ENCODE assay signal across 8 cellular contexts in the genomic region with DNA sequence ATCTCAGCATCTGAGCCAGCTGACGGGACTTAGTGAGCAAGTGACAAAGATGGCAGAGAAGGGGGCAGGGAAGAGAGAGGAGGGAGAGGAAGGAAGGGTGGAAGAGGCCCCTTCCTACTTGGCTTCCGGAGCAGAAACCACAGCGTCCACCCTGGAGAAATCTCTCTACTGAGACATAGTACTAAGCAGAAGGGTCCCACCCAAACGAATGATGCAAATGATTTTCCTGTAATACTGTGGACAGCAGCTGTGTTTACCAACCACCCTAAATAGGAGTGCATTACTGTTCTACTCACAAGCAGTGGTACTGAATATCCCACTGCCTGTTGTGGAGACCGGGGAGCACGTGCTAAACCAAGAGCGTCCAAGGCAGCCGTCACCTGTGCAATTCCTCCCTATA. TPM values are rescaled to one million over a fixed set of nuclear protein-coding genes. Genes with fewer than 3 reads are reported as not detected.
DNase-seq lines count a peak whose midpoint lies in the region; ATAC-seq, FAIRE-seq and TF ChIP-seq lines count a peak whose summit lies in the region.

No MANE protein-coding gene starts in this region.

- FAIRE-seq in GM12891 (lab: Jason Lieb, UNC), result peak; percentile 94

- TF ChIP-seq CTCF in NB4 (IDR thresholded peaks at IDR 0.05; ENCODE audit: low read depth, low read length), result no peak
- no peak for TF ChIP-seq CTCF in breast epithelium (IDR thresholded peaks at IDR 0.05)
- no peak for TF ChIP-seq CTCF in foreskin keratinocyte (conservative IDR thresholded peaks at IDR 0.05)

- DNase-seq in GM12891 (ENCODE audit: insufficient read length, low spot score), result no peak
- DNase-seq in NB4 (ENCODE audit: low read depth), result peak; percentile 97
- peak; percentile 11 to 58 (median 55) for DNase-seq in right cardiac atrium
- DNase-seq in NCI-H2081 treated with DMSO at 0.1 percent for 48 hours (lab: John Stamatoyannopoulos, UW), result no peak
- no peak for DNase-seq in cerebellar cortex (ENCODE audit: low spot score)
- no peak for DNase-seq in breast epithelium (ENCODE audit: low spot score in 2 of 2)
- no peak for DNase-seq in foreskin keratinocyte

- H3K36me3 ChIP-seq in breast epithelium, result no peaks in the 10 kb centered on the region

- peak overlapping the region; percentile 16 for H3K4me3 ChIP-seq in NB4 (ENCODE audit: low read depth, low read length)
- no peak overlapping the region for H3K4me3 ChIP-seq in right cardiac atrium (ENCODE audit: low read length)
- no peak overlapping the region for H3K4me3 ChIP-seq in breast epithelium

- H3K4me1 ChIP-seq in right cardiac atrium (ENCODE audit: control insufficient read depth, insufficient read depth, low read length) (peaks cover 2% of the 10 kb centered on the region), breast epithelium (no peaks in the 10 kb centered on the region), foreskin keratinocyte (no peaks in the 10 kb centered on the region)

- intact Hi-C loops in right cardiac atrium (cut with DNase I) (no loop called here), breast epithelium (cut with DNase I; ENCODE audit: low total_unique reads) (no loop called here)

- H3K27ac ChIP-seq in right cardiac atrium (ENCODE audit: low read length) (no peak overlapping the region), breast epithelium (no peak overlapping the region), foreskin keratinocyte (no peak overlapping the region)

- H3K27me3 ChIP-seq in right cardiac atrium (ENCODE audit: control insufficient read depth, insufficient read depth) (no peaks in the 10 kb centered on the region), breast epithelium (no peaks in the 10 kb centered on the region), foreskin keratinocyte (no peaks in the 10 kb centered on the region)

- TF ChIP-seq POLR2A in GM12891 (IDR thresholded peaks at IDR 0.05; ENCODE audit: low read depth, low read length) (no peak), NB4 (IDR thresholded peaks at IDR 0.05; ENCODE audit: extremely low read depth, insufficient read length) (no peak), breast epithelium (IDR thresholded peaks at IDR 0.05) (no peak)

- H3K9me3 ChIP-seq in right cardiac atrium (ENCODE audit: control insufficient read depth, low read length) (no peaks in the 10 kb centered on the region), breast epithelium (no peaks in the 10 kb centered on the region)

- ATAC-seq in GM21786 (IDR thresholded peaks at IDR 0.05; ENCODE audit: unreplicated experiment) (peak; percentile 84), right cardiac atrium (peak; percentile 80 to 87), foreskin keratinocyte (no peak)

- 59% methylated on average over 8 of the region's 8 CpGs for WGBS in right cardiac atrium

TF ChIP-seq in GM12891, 5 proteins besides CTCF, POLR2A, EP300 and RAD21:
- no peak for TF ChIP-seq POLR2AphosphoS5 (IDR thresholded peaks at IDR 0.05; ENCODE audit: low read depth, low read length)
- TF ChIP-seq SPI1 (IDR thresholded peaks at IDR 0.05; ENCODE audit: low read depth, low read length), result 0 out of 2 replicates have a peak, but pooled peaks have one; percentile 5

RNA-seq across cellular contexts. Expression of gene DTHD1, which starts 29.4 kb away (rescaled TPM):
- polyA plus RNA-seq in GM12891 (2012; ENCODE audit: low read depth, missing spikeins), result 0.71 TPM
- total RNA-seq in right cardiac atrium (under 1 TPM in 2 of 4 donors, not detected in 2; 0.09 to 0.39 TPM), breast epithelium (under 1 TPM; 0.29 to 0.48 (median 0.33) TPM), foreskin keratinocyte (not detected in 2 replicates)
- polyA plus RNA-seq in right cardiac atrium (0.02 TPM), foreskin keratinocyte (not detected in 2 replicates)

Comparison
In these comparisons a context has a peak if more than half of its experiments do, and no peak if none do; other contexts are left out.
1. DNase-seq: peak in NB4 (single experiment) and right cardiac atrium (3 of 3); none in GM12891 (single experiment), NCI-H2081 treated with DMSO at 0.1 percent for 48 hours (single experiment), cerebellar cortex (single experiment), breast epithelium (0 of 2) and foreskin keratinocyte (0 of 2).